15 cellular contexts compared by ENCODE assay signal in genomic region chr5:130496215-130496614, GRCh38.
"Had no signal": no experiment of that assay in that cellular context is flagged by ENCODE, and none has a peak within 500 bp of the region (broad histone marks: within the 10 kb centered on the region; RNA-seq: fewer than 3 reads in every experiment).

No MANE protein-coding gene starts in this region.

- H3K4me3 Mint-ChIP-seq: activated CD4-positive, alpha-beta memory T cell treated with anti-CD3 and anti-CD28 coated beads, Interleukin-2, amount 10 ng/mL, durations not matched to agents 7 days and 5 days; activated T-cell treated with anti-CD3 and anti-CD28 coated beads, Interleukin-2, amount 50 U/mL, for 4 hours; naive B cell; stimulated activated naive CD8-positive, alpha-beta T cell treated with anti-CD3 and anti-CD28 coated beads, Interleukin-15, amount 100 ng/mL, for 72 hours; WTC11 had no signal

- H3K9me3 Mint-ChIP-seq: activated CD4-positive, alpha-beta memory T cell treated with anti-CD3 and anti-CD28 coated beads, Interleukin-2, amount 10 ng/mL, durations not matched to agents 7 days and 5 days had no signal

- H3K36me3 Mint-ChIP-seq: naive B cell, WTC11 had no signal

- H3K4me3 ChIP-seq: colonic mucosa, testis, upper lobe of right lung had no signal

- FAIRE-seq: frontal cortex, islet of Langerhans had no signal

- H3K36me3 ChIP-seq: colonic mucosa, upper lobe of right lung had no signal

- H3K27ac Mint-ChIP-seq: activated CD4-positive, alpha-beta memory T cell treated with anti-CD3 and anti-CD28 coated beads, Interleukin-2, amount 10 ng/mL, durations not matched to agents 7 days and 5 days; naive B cell; stimulated activated naive CD8-positive, alpha-beta T cell treated with anti-CD3 and anti-CD28 coated beads, Interleukin-15, amount 100 ng/mL, for 72 hours; WTC11 had no signal

- H3K27me3 Mint-ChIP-seq: activated CD4-positive, alpha-beta memory T cell treated with anti-CD3 and anti-CD28 coated beads, Interleukin-2, amount 10 ng/mL, durations not matched to agents 7 days and 5 days; naive B cell; stimulated activated naive CD8-positive, alpha-beta T cell treated with anti-CD3 and anti-CD28 coated beads, Interleukin-15, amount 100 ng/mL, for 72 hours had no signal

- H3K27me3 ChIP-seq: colonic mucosa, testis, upper lobe of right lung had no signal

- H3K4me1 Mint-ChIP-seq: activated CD4-positive, alpha-beta memory T cell treated with anti-CD3 and anti-CD28 coated beads, Interleukin-2, amount 10 ng/mL, durations not matched to agents 7 days and 5 days; naive B cell; stimulated activated naive CD8-positive, alpha-beta T cell treated with anti-CD3 and anti-CD28 coated beads, Interleukin-15, amount 100 ng/mL, for 72 hours had no signal

- DNase-seq: activated CD4-positive, alpha-beta memory T cell treated with anti-CD3 and anti-CD28 coated beads, Interleukin-2, amount 10 ng/mL, durations not matched to agents 7 days and 5 days; activated CD4-positive, alpha-beta T cell treated with anti-CD3 and anti-CD28 coated beads for 4 hours; activated effector memory CD4-positive, alpha-beta T cell treated with Interleukin-2 at 50 U/mL for 16 hours; activated naive CD4-positive, alpha-beta T cell treated with anti-CD3 and anti-CD28 coated beads, Interleukin-2, amount 50 U/mL, for 16 hours; activated T-cell treated with anti-CD3 and anti-CD28 coated beads, Interleukin-2, amount 50 U/mL, for 4 hours; colonic mucosa; naive B cell; stimulated activated CD4-positive, alpha-beta T cell treated with anti-CD3 and anti-CD28 coated beads, Interleukin-1b, Interleukin-23, amount 100 ng/mL, for 48 hours; stimulated activated naive CD8-positive, alpha-beta T cell treated with anti-CD3 and anti-CD28 coated beads, Interleukin-15, amount 100 ng/mL, for 72 hours; T-helper 2 cell; testis; upper lobe of right lung had no signal
